Comparison of ENCODE assay signal across 23 cellular contexts in the genomic region with DNA sequence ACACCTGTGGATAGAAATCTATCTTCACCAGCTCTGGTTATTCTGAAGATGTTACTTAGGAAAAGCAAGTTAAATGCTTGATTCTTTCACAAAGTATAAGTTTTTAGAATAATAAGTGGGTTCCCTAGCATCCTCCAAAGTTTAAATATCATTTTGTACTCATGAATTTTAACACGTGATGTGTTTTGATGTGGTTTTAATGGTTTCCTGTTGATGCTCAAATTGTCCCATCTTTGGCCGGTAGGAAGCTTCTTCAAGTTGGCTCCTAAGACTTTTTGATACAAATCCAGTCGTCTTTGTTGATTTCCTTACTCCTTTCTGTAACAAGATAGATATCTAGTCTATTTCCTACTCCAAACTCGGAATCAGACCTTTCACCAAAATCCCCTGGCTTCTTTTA.
A peak's percentile ranks its signal among the peaks of the same experiment; 100 is the strongest.
DNase-seq lines count a peak whose midpoint lies in the region; ATAC-seq, FAIRE-seq and TF ChIP-seq lines count a peak whose summit lies in the region.
"Had no signal": no experiment of that assay in that cellular context is flagged by ENCODE, and none has a peak within 500 bp of the region (broad histone marks: within the 10 kb centered on the region; RNA-seq: fewer than 3 reads in every experiment).

No MANE protein-coding gene starts in this region.

- intact Hi-C loops in activated CD8-positive, alpha-beta T cell treated with anti-CD3 and anti-CD28 coated beads for 36 hours (cut with micrococcal nuclease) = no loop called here

- H3K9me3 ChIP-seq in BLaER1 treated with 17β-estradiol and CSF1 and Interleukin-3, amounts not matched to agents 10 nM and 100 nM (replicated peaks in 1 of 11) = no peaks in the 10 kb centered on the region
- H3K9me3 ChIP-seq in DOHH2 (ENCODE audit: control insufficient read depth, insufficient read depth, low read length) = no peaks in the 10 kb centered on the region
- no peaks in the 10 kb centered on the region for H3K9me3 ChIP-seq in astrocyte (ENCODE audit: insufficient read depth, low read depth, low read length)
- H3K9me3 ChIP-seq: BE2C had no signal

- H3K9me3 Mint-ChIP-seq in activated CD8-positive, alpha-beta T cell treated with anti-CD3 and anti-CD28 coated beads, Interleukin-2, amount 10 ng/mL, durations not matched to agents 7 days and 5 days (ENCODE audit: insufficient read depth) = no peaks in the 10 kb centered on the region
- H3K9me3 Mint-ChIP-seq in activated CD8-positive, alpha-beta T cell treated with anti-CD3 and anti-CD28 coated beads for 36 hours = no peaks in the 10 kb centered on the region
- H3K9me3 Mint-ChIP-seq in astrocyte (ENCODE audit: unreplicated experiment) = no peaks in the 10 kb centered on the region

- H3K27me3 ChIP-seq in BLaER1 treated with 17β-estradiol and CSF1 and Interleukin-3, amounts not matched to agents 10 nM and 100 nM = no peaks in the 10 kb centered on the region
- no peaks in the 10 kb centered on the region for H3K27me3 ChIP-seq in DOHH2 (ENCODE audit: control insufficient read depth, low read length)
- no peaks in the 10 kb centered on the region for H3K27me3 ChIP-seq in astrocyte (ENCODE audit: insufficient read depth, low read length)
- H3K27me3 ChIP-seq: BE2C had no signal

- peak; percentile 19 for ATAC-seq in activated CD8-positive, alpha-beta T cell treated with anti-CD3 and anti-CD28 coated beads, Interleukin-2, amount 10 ng/mL, durations not matched to agents 7 days and 5 days
- ATAC-seq in activated CD8-positive, alpha-beta T cell treated with anti-CD3 and anti-CD28 coated beads for 36 hours = no peak
- no peak for ATAC-seq in HG03139 (IDR thresholded peaks at IDR 0.05; ENCODE audit: unreplicated experiment)
- ATAC-seq: Right ventricle myocardium inferior had no signal

- H4K20me1 ChIP-seq in BLaER1 treated with 17β-estradiol and CSF1 and Interleukin-3, amounts not matched to agents 10 nM and 100 nM = no peaks in the 10 kb centered on the region
- H4K20me1 ChIP-seq in DOHH2 (ENCODE audit: control insufficient read depth, insufficient read depth, low read depth, low read length) = no peaks in the 10 kb centered on the region
- no peaks in the 10 kb centered on the region for H4K20me1 ChIP-seq in astrocyte (ENCODE audit: insufficient read depth, low read length)

- no peaks in the 10 kb centered on the region for H3K36me3 ChIP-seq in BLaER1 treated with 17β-estradiol and CSF1 and Interleukin-3, amounts not matched to agents 10 nM and 100 nM
- H3K36me3 ChIP-seq in DOHH2 (ENCODE audit: control insufficient read depth, low read length) = no peaks in the 10 kb centered on the region
- no peaks in the 10 kb centered on the region for H3K36me3 ChIP-seq in astrocyte (ENCODE audit: insufficient read depth, low read length)
- H3K36me3 ChIP-seq: BE2C had no signal

- H3K27ac ChIP-seq in BLaER1 treated with 17β-estradiol and CSF1 and Interleukin-3, amounts not matched to agents 10 nM and 100 nM = no peak overlapping the region
- H3K27ac ChIP-seq in DOHH2 (ENCODE audit: low read depth, low read length) (no peak overlapping the region), astrocyte (ENCODE audit: low read depth, low read length) (no peak overlapping the region)
- H3K27ac ChIP-seq: GM23248 had no signal

- no peak for DNase-seq in activated CD8-positive, alpha-beta T cell treated with anti-CD3 and anti-CD28 coated beads, Interleukin-2, amount 10 ng/mL, durations not matched to agents 7 days and 5 days
- DNase-seq in activated CD8-positive, alpha-beta T cell treated with anti-CD3 and anti-CD28 coated beads for 36 hours = no peak
- DNase-seq in astrocyte (ENCODE audit: low read depth) (no peak), cerebellar nuclear complex (lab: John Stamatoyannopoulos, UW) (no peak), T1000 (lab: John Stamatoyannopoulos, UW) (no peak)
- DNase-seq: BE2C, COR-L47, DMS 273 treated with DMSO at 0.1 percent for 48 hours, GDM1, GM23248, HCEC 1CT, NCI-H1105 treated with DMSO at 0.1 percent for 48 hours, NCI-H1694, NCI-H2081 treated with DMSO at 0.1 percent for 48 hours, NCI-H446 treated with DMSO at 0.1 percent for 48 hours, NCI-H748 treated with DMSO at 0.1 percent for 48 hours had no signal

- no peak overlapping the region for H3K9ac ChIP-seq in BLaER1 treated with 17β-estradiol and CSF1 and Interleukin-3, amounts not matched to agents 10 nM and 100 nM
- no peak overlapping the region for H3K9ac ChIP-seq in astrocyte (ENCODE audit: low read length)
- H3K9ac ChIP-seq: GM23248 had no signal

- no peak for TF ChIP-seq CTCF in activated CD8-positive, alpha-beta T cell treated with anti-CD3 and anti-CD28 coated beads for 36 hours (IDR thresholded peaks at IDR 0.05)
- no peak for TF ChIP-seq CTCF in DOHH2 (IDR thresholded peaks at IDR 0.05; ENCODE audit: low read depth, low read length, poor library complexity, severe bottlenecking)
- no peak for TF ChIP-seq CTCF in astrocyte (IDR thresholded peaks at IDR 0.05; ENCODE audit: insufficient read depth, low read depth, low read length)

- peaks cover 28% of the 10 kb centered on the region for H3K4me1 Mint-ChIP-seq in activated CD8-positive, alpha-beta T cell treated with anti-CD3 and anti-CD28 coated beads, Interleukin-2, amount 10 ng/mL, durations not matched to agents 7 days and 5 days (ENCODE audit: low read depth)
- H3K4me1 Mint-ChIP-seq in activated CD8-positive, alpha-beta T cell treated with anti-CD3 and anti-CD28 coated beads for 36 hours (ENCODE audit: low read depth) = peaks cover 33% of the 10 kb centered on the region
- H3K4me1 Mint-ChIP-seq in astrocyte (ENCODE audit: low read depth, unreplicated experiment) = no peaks in the 10 kb centered on the region

- H3K27me3 Mint-ChIP-seq in activated CD8-positive, alpha-beta T cell treated with anti-CD3 and anti-CD28 coated beads, Interleukin-2, amount 10 ng/mL, durations not matched to agents 7 days and 5 days (ENCODE audit: low read depth) = no peaks in the 10 kb centered on the region
- no peaks in the 10 kb centered on the region for H3K27me3 Mint-ChIP-seq in activated CD8-positive, alpha-beta T cell treated with anti-CD3 and anti-CD28 coated beads for 36 hours
- H3K27me3 Mint-ChIP-seq in astrocyte (ENCODE audit: low read depth, unreplicated experiment) = peaks cover 3% of the 10 kb centered on the region

- H3K79me2 ChIP-seq in DOHH2 (ENCODE audit: control insufficient read depth, low read length) (no peaks in the 10 kb centered on the region), astrocyte (ENCODE audit: insufficient read depth, low read length) (no peaks in the 10 kb centered on the region)

- peak; percentile 50 for FAIRE-seq in astrocyte (lab: Jason Lieb, UNC)
- FAIRE-seq: A204.1, GM19239, RCC 7860 had no signal

- CTCF ChIA-PET in activated CD8-positive, alpha-beta T cell treated with anti-CD3 and anti-CD28 coated beads, Interleukin-2, amount 10 ng/mL, durations not matched to agents 7 days and 5 days (lab: Charles Lee) = no interaction called here
- CTCF ChIA-PET in activated CD8-positive, alpha-beta T cell treated with anti-CD3 and anti-CD28 coated beads for 36 hours (lab: Charles Lee) = no interaction called here

- H3K4me3 Mint-ChIP-seq in activated CD8-positive, alpha-beta T cell treated with anti-CD3 and anti-CD28 coated beads, Interleukin-2, amount 10 ng/mL, durations not matched to agents 7 days and 5 days = no peak overlapping the region
- H3K4me3 Mint-ChIP-seq in activated CD8-positive, alpha-beta T cell treated with anti-CD3 and anti-CD28 coated beads for 36 hours = no peak overlapping the region
- no peak overlapping the region for H3K4me3 Mint-ChIP-seq in astrocyte (ENCODE audit: unreplicated experiment)

- peak overlapping the region in 7 of 11 experiments; percentile 10 to 46 (median 28); a peak in 11 of 22 replicates for H3K4me2 ChIP-seq in BLaER1 treated with 17β-estradiol and CSF1 and Interleukin-3, amounts not matched to agents 10 nM and 100 nM
- H3K4me2 ChIP-seq in DOHH2 (ENCODE audit: low read length) = peak overlapping the region; percentile 35; the same call in 1 of the 2 replicates
- H3K4me2 ChIP-seq in astrocyte (ENCODE audit: low read length) = no peak overlapping the region

- H3F3A ChIP-seq in DOHH2 (ENCODE audit: control insufficient read depth, insufficient read depth) = no peaks in the 10 kb centered on the region

- H3K4me1 ChIP-seq in BLaER1 treated with 17β-estradiol and CSF1 and Interleukin-3, amounts not matched to agents 10 nM and 100 nM = peaks cover 0 to 16% (median 9%) of the 10 kb centered on the region in 10 experiments; a peak in 14 of 20 replicates
- H3K4me1 ChIP-seq in DOHH2 (ENCODE audit: control insufficient read depth, low read length) (peaks cover 12% of the 10 kb centered on the region), astrocyte (ENCODE audit: insufficient read depth, low read length) (no peaks in the 10 kb centered on the region)
- H3K4me1 ChIP-seq: BE2C had no signal

- H3K9me2 ChIP-seq in DOHH2 (replicated peaks; ENCODE audit: control insufficient read depth, low read length) = no peaks in the 10 kb centered on the region

- H3K36me3 Mint-ChIP-seq in activated CD8-positive, alpha-beta T cell treated with anti-CD3 and anti-CD28 coated beads, Interleukin-2, amount 10 ng/mL, durations not matched to agents 7 days and 5 days (ENCODE audit: low read depth) = peaks cover 2% of the 10 kb centered on the region
- peaks cover 3% of the 10 kb centered on the region for H3K36me3 Mint-ChIP-seq in activated CD8-positive, alpha-beta T cell treated with anti-CD3 and anti-CD28 coated beads for 36 hours (ENCODE audit: low read depth)
- no peaks in the 10 kb centered on the region for H3K36me3 Mint-ChIP-seq in astrocyte (ENCODE audit: low read depth, unreplicated experiment)

- no peak overlapping the region for H2AFZ ChIP-seq in astrocyte (ENCODE audit: low read depth, low read length)
- H2AFZ ChIP-seq: GM23248 had no signal

- no peak overlapping the region for H3K4me3 ChIP-seq in BLaER1 treated with 17β-estradiol and CSF1 and Interleukin-3, amounts not matched to agents 10 nM and 100 nM
- no peak overlapping the region for H3K4me3 ChIP-seq in DOHH2 (ENCODE audit: low read length)
- H3K4me3 ChIP-seq in astrocyte (ENCODE audit: insufficient read depth, low read depth, low read length) = no peak overlapping the region
- H3K4me3 ChIP-seq: GM23248 had no signal

- no peak overlapping the region for H3K27ac Mint-ChIP-seq in activated CD8-positive, alpha-beta T cell treated with anti-CD3 and anti-CD28 coated beads, Interleukin-2, amount 10 ng/mL, durations not matched to agents 7 days and 5 days
- H3K27ac Mint-ChIP-seq in activated CD8-positive, alpha-beta T cell treated with anti-CD3 and anti-CD28 coated beads for 36 hours = no peak overlapping the region
- H3K27ac Mint-ChIP-seq in astrocyte (ENCODE audit: unreplicated experiment) = no peak overlapping the region

- POLR2A ChIA-PET in activated CD8-positive, alpha-beta T cell treated with anti-CD3 and anti-CD28 coated beads, Interleukin-2, amount 10 ng/mL, durations not matched to agents 7 days and 5 days (lab: Charles Lee) = interaction anchor here (1.2 kb wide), 1 partner anchor 93 kb away, joined by 3 read pairs; no protein-coding TSS in a partner anchor
- POLR2A ChIA-PET in activated CD8-positive, alpha-beta T cell treated with anti-CD3 and anti-CD28 coated beads for 36 hours (lab: Charles Lee) = no interaction called here
